34 cellular contexts compared by ENCODE assay signal in the genomic region with DNA sequence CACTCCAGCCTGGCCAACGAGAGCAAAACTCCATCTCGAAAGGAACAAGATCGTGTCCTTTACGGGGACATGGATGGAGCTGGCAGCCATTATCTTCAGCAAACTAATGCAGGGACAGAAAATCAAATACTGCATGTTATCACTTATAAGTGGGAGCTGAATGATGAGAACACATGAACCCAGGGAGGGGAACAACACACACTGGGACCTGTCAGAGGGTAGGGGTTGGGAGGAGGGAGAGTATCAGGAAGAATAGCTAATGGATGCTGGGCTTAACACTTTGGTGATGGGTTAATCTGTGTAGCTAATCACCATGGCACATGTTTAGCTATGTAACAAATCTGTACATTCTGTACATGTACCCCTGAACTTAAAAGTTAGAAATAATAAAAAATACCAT. TPM values are rescaled to one million over a fixed set of nuclear protein-coding genes. Genes with fewer than 3 reads are reported as not detected.
"Had no signal": no experiment of that assay in that cellular context is flagged by ENCODE, and none has a peak within 500 bp of the region (broad histone marks: within the 10 kb centered on the region; RNA-seq: fewer than 3 reads in every experiment).

No MANE protein-coding gene starts in this region.

- DNase-seq: Karpas-422, Kasumi-1, KG1, MG63, MM.1S, MV-4-11, NCI-H1048, NCI-H1092, NCI-H1092 treated with DMSO at 0.1 percent for 48 hours, NCI-H1105, NCI-H1105 treated with DMSO at 0.1 percent for 48 hours, NCI-H1417 treated with DMSO at 0.1 percent for 48 hours, NCI-H1436, NCI-H1436 treated with DMSO at 0.1 percent for 48 hours, NCI-H1694, NCI-H1694 treated with DMSO at 0.1 percent for 48 hours, NCI-H187, NCI-H1930, NCI-H2029, NCI-H2029 treated with DMSO at 0.1 percent for 48 hours, NCI-H2081, NCI-H2081 treated with DMSO at 0.1 percent for 48 hours, NCI-H2107, NCI-H2171, NCI-H2171 treated with DMSO at 0.1 percent for 48 hours, NCI-H2227 treated with DMSO at 0.1 percent for 48 hours, NCI-H226, NCI-H345, NCI-H446, NCI-H446 treated with DMSO at 0.1 percent for 48 hours had no signal

RNA-seq across cellular contexts. Expression of a gene that starts 40.9 kb away (rescaled TPM):
- total RNA-seq: LHCN-M2, M059J, MCF 10A, NCI-H460 had no signal
